In genomic region chr2:19332503-19332902, GRCh38 we compare ENCODE assay signal across 37 cellular contexts. TPM values are rescaled to one million over a fixed set of nuclear protein-coding genes. Genes with fewer than 3 reads are reported as not detected.
"Had no signal": no experiment of that assay in that cellular context is flagged by ENCODE, and none has a peak within 500 bp of the region (broad histone marks: within the 10 kb centered on the region; RNA-seq: fewer than 3 reads in every experiment).

No MANE protein-coding gene starts in this region.

- DNase-seq: activated B cell treated with CpG ODN at 0.5 μM for 24 hours; activated CD4-positive, alpha-beta memory T cell treated with anti-CD3 and anti-CD28 coated beads for 36 hours; activated CD4-positive, alpha-beta T cell treated with anti-CD3 and anti-CD28 coated beads for 4 hours; activated CD4-positive, alpha-beta T cell treated with anti-CD3 and anti-CD28 coated beads, Interleukin-2, amount 50 U/mL, for 1 hour; activated CD4-positive, CD25-positive, alpha-beta regulatory T cell treated with anti-CD3 and anti-CD28 coated beads, Interleukin-2, amount 50 U/mL, for 72 hours; activated CD8-positive, alpha-beta memory T cell treated with anti-CD3 and anti-CD28 coated beads, Interleukin-2, amount 50 U/mL, for 4 hours; activated gamma-delta T cell treated with Interleukin-2 at 50 U/mL for 16 hours; activated naive CD4-positive, alpha-beta T cell treated with anti-CD3 and anti-CD28 coated beads for 36 hours; activated T-cell treated with anti-CD3 and anti-CD28 coated beads for 4 hours; activated T-cell treated with anti-CD3 and anti-CD28 coated beads, Interleukin-2, amount 50 U/mL, for 4 hours; adrenal gland; body of pancreas; caudate nucleus; cerebellar nuclear complex; Karpas-422; KBM-7; MG63; NCI-H1048; NCI-H1105 treated with DMSO at 0.1 percent for 48 hours; NCI-H1436; NCI-H1694 treated with DMSO at 0.1 percent for 48 hours; NCI-H2029; NCI-H345; NCI-H524 treated with DMSO at 0.1 percent for 48 hours; PC-9; SHP77; SJCRH30; SW 1271; T-helper 1 cell; T-helper 2 cell; T-helper 9 cell had no signal

- H3K36me3 ChIP-seq: adrenal gland, breast epithelium, MG63, SJCRH30 had no signal

- H3K9me3 ChIP-seq: adrenal gland, body of pancreas, breast epithelium, MG63, SJCRH30 had no signal

- H3K4me1 ChIP-seq: adrenal gland, body of pancreas, breast epithelium, SJCRH30 had no signal

- H3K27ac ChIP-seq: adrenal gland, body of pancreas, breast epithelium, PC-9, RWPE1, SJCRH30, VCaP had no signal

- H3K27me3 ChIP-seq: adrenal gland, body of pancreas, breast epithelium, MG63, SJCRH30 had no signal

- H3K4me3 ChIP-seq: adrenal gland, body of pancreas, breast epithelium, MG63, PC-9, SJCRH30 had no signal

- ATAC-seq: activated naive CD4-positive, alpha-beta T cell treated with anti-CD3 and anti-CD28 coated beads, Interleukin-2, amount 50 U/mL, for 72 hours; activated T-cell treated with anti-CD3 and anti-CD28 coated beads, Interleukin-2, amount 50 U/mL, for 4 hours; body of pancreas had no signal

- H3K4me2 ChIP-seq: PC-9 had no signal

- H2AFZ ChIP-seq: PC-9 had no signal

RNA-seq across cellular contexts. Expression of gene OSR1, which starts 25.9 kb away (rescaled TPM):
- total RNA-seq: activated B cell treated with CpG ODN at 0.5 μM for 24 hours; activated CD4-positive, alpha-beta memory T cell treated with anti-CD3 and anti-CD28 coated beads for 36 hours; activated naive CD4-positive, alpha-beta T cell treated with anti-CD3 and anti-CD28 coated beads for 36 hours; activated naive CD4-positive, alpha-beta T cell treated with anti-CD3 and anti-CD28 coated beads, Interleukin-2, amount 50 U/mL, for 72 hours; activated T-cell treated with anti-CD3 and anti-CD28 coated beads, Interleukin-2, amount 50 U/mL, for 4 hours; activated T-helper 1 cell treated with anti-CD3 and anti-CD28 coated beads, Interleukin-12 subunit alpha, Interleukin-12 subunit beta, Interleukin-2, Interleukin-4 antibody, amounts not matched to agents 30 ng/mL and 10 ng/mL and 1 ng/mL, durations not matched to agents 14 hours and 24 hours and 36 hours; OCI-LY7 had no signal
